1 cellular context compared by ENCODE assay signal in genomic region chr6:45574013-45574412, GRCh38.
TF ChIP-seq lines count a peak whose summit lies in the region.

No MANE protein-coding gene starts in this region.

TF ChIP-seq in HepG2, 621 proteins besides CTCF, POLR2A, EP300 and RAD21 (continued from another document and continues in another):
- TF ChIP-seq ZBTB26 (CRISPR knock-in tag; IDR thresholded peaks at IDR 0.05; ENCODE audit: borderline replicate concordance) (no peak), FOXP4 (CRISPR knock-in tag; IDR thresholded peaks at IDR 0.05) (0 out of 2 replicates have a peak, but pooled peaks have one; percentile 37), HDAC6 (IDR thresholded peaks at IDR 0.05; ENCODE audit: low read depth, low read length) (no peak), SNAPC5 (CRISPR knock-in tag; IDR thresholded peaks at IDR 0.05; ENCODE audit: borderline replicate concordance) (no peak), TERF1 (CRISPR knock-in tag; IDR thresholded peaks at IDR 0.05) (no peak), ATF4 (CRISPR knock-in tag; IDR thresholded peaks at IDR 0.05) (0 out of 4 replicates have a peak, but pooled peaks of 1 of the 2 experiments have one; percentile 39), NCOA5 (CRISPR knock-in tag; IDR thresholded peaks at IDR 0.05) (no peak), KDM5B (CRISPR knock-in tag; IDR thresholded peaks at IDR 0.05; ENCODE audit: borderline replicate concordance) (no peak), ADNP (CRISPR knock-in tag; IDR thresholded peaks at IDR 0.05) (0 out of 2 replicates have a peak, but pooled peaks have one; percentile 4), ZNF609 (CRISPR knock-in tag; IDR thresholded peaks at IDR 0.05; ENCODE audit: borderline replicate concordance) (no peak), RORA (CRISPR knock-in tag; IDR thresholded peaks at IDR 0.05) (no peak), ATM (IDR thresholded peaks at IDR 0.05; ENCODE audit: borderline replicate concordance) (no peak), NCOA1 (CRISPR knock-in tag; IDR thresholded peaks at IDR 0.05) (no peak), ZNF232 (CRISPR knock-in tag; IDR thresholded peaks at IDR 0.05; ENCODE audit: borderline replicate concordance) (no peak), HDAC2 (CRISPR knock-in tag; IDR thresholded peaks at IDR 0.05) (no peak), FOXA3 (CRISPR knock-in tag; IDR thresholded peaks at IDR 0.05) (peak; percentile 38; the same call in 1 of the 2 replicates), HNF1A (IDR thresholded peaks at IDR 0.05; ENCODE audit: low read depth) (0 out of 2 replicates have a peak, but pooled peaks have one; percentile 21), HNF1A (CRISPR knock-in tag; IDR thresholded peaks at IDR 0.05; ENCODE audit: borderline replicate concordance) (no peak), ZSCAN20 (CRISPR knock-in tag; IDR thresholded peaks at IDR 0.05; ENCODE audit: borderline replicate concordance) (no peak), HNF4G (IDR thresholded peaks at IDR 0.05; ENCODE audit: borderline replicate concordance, low read depth, low read length) (0 out of 2 replicates have a peak, but pooled peaks have one; percentile 6), HNF4G (CRISPR knock-in tag; IDR thresholded peaks at IDR 0.05; ENCODE audit: borderline replicate concordance, low read depth) (no peak), ZBTB34 (CRISPR knock-in tag; IDR thresholded peaks at IDR 0.05) (no peak), ZNF687 (CRISPR knock-in tag; IDR thresholded peaks at IDR 0.05) (no peak), TCF7 (IDR thresholded peaks at IDR 0.05; ENCODE audit: low read depth) (no peak), TFDP1 (CRISPR knock-in tag; IDR thresholded peaks at IDR 0.05; ENCODE audit: borderline replicate concordance) (no peak), TAF1 (CRISPR knock-in tag; IDR thresholded peaks at IDR 0.05) (no peak), ZNF225 (CRISPR knock-in tag; IDR thresholded peaks at IDR 0.05) (no peak), TFE3 (CRISPR knock-in tag; IDR thresholded peaks at IDR 0.05) (0 out of 2 replicates have a peak, but pooled peaks have one; percentile 28), XRCC5 (optimal IDR thresholded peaks at IDR 0.05; ENCODE audit: low read length) (no peak), ZSCAN29 (CRISPR knock-in tag; conservative IDR thresholded peaks at IDR 0.05) (no peak), SOX6 (IDR thresholded peaks at IDR 0.05) (no peak), SOX6 (CRISPR knock-in tag; IDR thresholded peaks at IDR 0.05) (peak; percentile 87), ZNF430 (CRISPR knock-in tag; IDR thresholded peaks at IDR 0.05) (no peak)
